ENCODE assay signal across 9 cellular contexts in genomic region chr9:93184439-93185221, GRCh38. TPM values are rescaled to one million over a fixed set of nuclear protein-coding genes. Genes with fewer than 3 reads are reported as not detected.
DNase-seq lines count a peak whose midpoint lies in the region; ATAC-seq, FAIRE-seq and TF ChIP-seq lines count a peak whose summit lies in the region.
"Had no signal": no experiment of that assay in that cellular context is flagged by ENCODE, and none has a peak within 500 bp of the region (broad histone marks: within the 10 kb centered on the region; RNA-seq: fewer than 3 reads in every experiment).

No MANE protein-coding gene starts in this region.

- FAIRE-seq in endothelial cell of umbilical vein (lab: Jason Lieb, UNC): no peak
- FAIRE-seq: endometrium had no signal

- DNase-seq in GM13976 (ENCODE audit: low spot score): peak; percentile 65
- DNase-seq in Peyer's patch: peak in 1 of 3 donors; percentile 69
- no peak for DNase-seq in endothelial cell of umbilical vein (ENCODE audit: low read depth, low spot score)
- DNase-seq in ovary: peak in 1 of 5 donors; percentile 47
- DNase-seq in H4 (ENCODE audit: low spot score): no peak
- no peak for DNase-seq in NOMO-1 treated with DMSO at 0.1 percent for 48 hours (lab: John Stamatoyannopoulos, UW; ENCODE audit: unreplicated experiment)
- DNase-seq in KG1 (lab: John Stamatoyannopoulos, UW): no peak

- peak overlapping the region; percentile 57 for H2AFZ ChIP-seq in endothelial cell of umbilical vein (ENCODE audit: low read depth, low read length)

- no peaks in the 10 kb centered on the region for H4K20me1 ChIP-seq in endothelial cell of umbilical vein (replicated peaks; ENCODE audit: control insufficient read depth, extremely low read depth, insufficient read depth, low read length)

- CTCF ChIA-PET in endothelial cell of umbilical vein (lab: Charles Lee): no interaction called here

- no TSS peak for BruUV-seq in endothelial cell of umbilical vein (replicated peaks; lab: Mats Ljungman, UMichigan)

- intact Hi-C loops in endothelial cell of umbilical vein (cut with micrococcal nuclease) (no loop called here), ovary (cut with DNase I) (no loop called here)

- peak overlapping the region; percentile 43 to 91 (median 68) for H3K4me3 ChIP-seq in Peyer's patch
- H3K4me3 ChIP-seq in endothelial cell of umbilical vein (replicated peaks in 1 of 3; ENCODE audit: insufficient read depth in 1 of 3, low read depth in 1 of 3, low read length in 3 of 3): no peak overlapping the region
- peak overlapping the region; percentile 40 for H3K4me3 ChIP-seq in ovary

- no peaks in the 10 kb centered on the region for H3K9me1 ChIP-seq in endothelial cell of umbilical vein (replicated peaks; ENCODE audit: control insufficient read depth, extremely low read depth, insufficient read depth, low read length)

- H3K36me3 ChIP-seq in Peyer's patch (no peaks in the 10 kb centered on the region), endothelial cell of umbilical vein (ENCODE audit: control insufficient read depth in 2 of 2, extremely low read depth in 1 of 2, insufficient read depth in 2 of 2, low read length in 2 of 2) (no peaks in the 10 kb centered on the region), ovary (no peaks in the 10 kb centered on the region)

- H3K9me3 ChIP-seq in Peyer's patch: no peaks in the 10 kb centered on the region
- no peaks in the 10 kb centered on the region for H3K9me3 ChIP-seq in endothelial cell of umbilical vein (replicated peaks; ENCODE audit: control insufficient read depth, insufficient read depth, low read length)
- no peaks in the 10 kb centered on the region for H3K9me3 ChIP-seq in ovary

- H3K27ac ChIP-seq in Peyer's patch (peak overlapping the region in 3 of 4 donors; percentile 73 to 75 (median 73)), endothelial cell of umbilical vein (ENCODE audit: insufficient read depth, low read depth, low read length) (no peak overlapping the region), ovary (no peak overlapping the region)

- H3K27me3 ChIP-seq in Peyer's patch (no peaks in the 10 kb centered on the region), endothelial cell of umbilical vein (ENCODE audit: control insufficient read depth in 2 of 2, insufficient read depth in 2 of 2, low read length in 2 of 2) (peaks cover 40 to 44% of the 10 kb centered on the region in 2 experiments), ovary (no peaks in the 10 kb centered on the region)

- H3K4me1 ChIP-seq in Peyer's patch (peaks cover 4 to 21% (median 9%) of the 10 kb centered on the region in 4 donors), endothelial cell of umbilical vein (ENCODE audit: control insufficient read depth, extremely low read depth, insufficient read depth, low read length) (no peaks in the 10 kb centered on the region), ovary (ENCODE audit: insufficient read depth) (peaks cover 7% of the 10 kb centered on the region)

- TF ChIP-seq CTCF in GM13976 (IDR thresholded peaks at IDR 0.05; ENCODE audit: borderline replicate concordance, control extremely low read depth, extremely low read depth, insufficient read depth, missing control alignments) (no peak), Peyer's patch (IDR thresholded peaks at IDR 0.05) (no peak), endothelial cell of umbilical vein (IDR thresholded peaks at IDR 0.05; ENCODE audit: extremely low read depth in 1 of 2, insufficient read depth in 1 of 2, low read depth in 1 of 2, low read length in 2 of 2) (no peak), ovary (IDR thresholded peaks at IDR 0.05) (no peak)

- 1 to 4% (median 1%) methylated on average over 25 to 87 of the region's 87 CpGs for WGBS in ovary, 3 donors

- in situ Hi-C loops in GM13976 (cut with MboI; ENCODE audit: low sequenced_read_pairs, unreplicated experiment): no loop called here

- TF ChIP-seq POLR2A in Peyer's patch (IDR thresholded peaks at IDR 0.05) (peak in 1 of 2 donors; percentile 5), endothelial cell of umbilical vein (IDR thresholded peaks at IDR 0.05; ENCODE audit: low read depth, low read length) (no peak), ovary (IDR thresholded peaks at IDR 0.05) (no peak)

- H3K4me2 ChIP-seq in endothelial cell of umbilical vein (ENCODE audit: insufficient read depth, low read length): no peak overlapping the region

- dilution Hi-C loops in endothelial cell of umbilical vein (cut with MboI; ENCODE audit: extremely low pct_ligation_motif_present, low sequenced_read_pairs): no loop called here

- POLR2A ChIA-PET in endothelial cell of umbilical vein (lab: Charles Lee): no interaction called here

- TF ChIP-seq EP300 in ovary (IDR thresholded peaks at IDR 0.05): no peak

- H3K9ac ChIP-seq in endothelial cell of umbilical vein (replicated peaks; ENCODE audit: extremely low read depth, insufficient read depth, low read length): no peak overlapping the region

- no peak for ATAC-seq in HG02588 (IDR thresholded peaks at IDR 0.05; ENCODE audit: unreplicated experiment)

- H3K79me2 ChIP-seq in endothelial cell of umbilical vein (ENCODE audit: control insufficient read depth, insufficient read depth, low read length): no peaks in the 10 kb centered on the region

TF ChIP-seq in endothelial cell of umbilical vein, 7 proteins besides CTCF, POLR2A, EP300 and RAD21:
- no peak for TF ChIP-seq GATA2 (IDR thresholded peaks at IDR 0.05; ENCODE audit: insufficient read depth, insufficient read length, low read depth, low read length)
- peak; percentile 90 for TF ChIP-seq EZH2 (IDR thresholded peaks at IDR 0.05; ENCODE audit: borderline replicate concordance, low read depth, low read length, severe bottlenecking)

RNA-seq across cellular contexts. Expression of gene WNK2, which starts 0.7 kb away (rescaled TPM):
- total RNA-seq in Peyer's patch (100 to 1,000 TPM; 155 to 577 (median 259) TPM), endothelial cell of umbilical vein (not detected in 2 replicates), ovary (10 to 100 TPM in 3 of 7 donors, 1 to 10 TPM in 4; 1.5 to 24.7 (median 7.1) TPM)
- polyA plus RNA-seq in endothelial cell of umbilical vein (not detected in 2 replicates), ovary (1 to 10 TPM in 1 of 2 donors, under 1 TPM in 1; 0.53 to 1.0 TPM)
- not detected in 2 replicates for polyA plus RNA-seq in endothelial cell of umbilical vein (2011; cell fraction: cytosol; rRNA removed)
- polyA plus RNA-seq in endothelial cell of umbilical vein (2011; cell fraction: nucleus; rRNA removed): not detected in 2 replicates
- polyA plus RNA-seq in endothelial cell of umbilical vein (2012): 0.05 TPM in 1 of 2 replicates, not detected in the other
- polyA minus RNA-seq in endothelial cell of umbilical vein: not detected in 2 replicates
- 5.7 TPM for polyA minus RNA-seq in endothelial cell of umbilical vein (2011; cell fraction: cytosol; rRNA and poly(A)+ RNA removed)
- not detected in 2 replicates for polyA minus RNA-seq in endothelial cell of umbilical vein (2011; cell fraction: nucleus; rRNA and poly(A)+ RNA removed)
- 0.02 TPM in 1 of 2 replicates, not detected in the other for total RNA-seq in H4 (2014; rRNA removed; shearing (Covaris generic))

RNA-seq across cellular contexts. Expression of gene NINJ1, which starts 50.6 kb away (rescaled TPM):
- total RNA-seq in Peyer's patch (10 to 100 TPM; 47.0 to 56.8 (median 54.5) TPM), endothelial cell of umbilical vein (31.5 and 42.2 TPM in 2 replicates), ovary (10 to 100 TPM; 35.2 to 75.2 (median 40.6) TPM)
- polyA plus RNA-seq in endothelial cell of umbilical vein (57.7 and 75.4 TPM in 2 replicates), ovary (10 to 100 TPM in 1 of 2 donors, 1 to 10 TPM in 1; 7.5 to 46.1 TPM)
- 41.6 and 45.2 TPM in 2 replicates for polyA plus RNA-seq in endothelial cell of umbilical vein (2011; cell fraction: cytosol; rRNA removed)
- polyA plus RNA-seq in endothelial cell of umbilical vein (2011; cell fraction: nucleus; rRNA removed): 13.5 and 16.1 TPM in 2 replicates
- 47.0 and 62.3 TPM in 2 replicates for polyA plus RNA-seq in endothelial cell of umbilical vein (2012)
- 17.9 and 23.1 TPM in 2 replicates for polyA minus RNA-seq in endothelial cell of umbilical vein
- 9.3 TPM for polyA minus RNA-seq in endothelial cell of umbilical vein (2011; cell fraction: cytosol; rRNA and poly(A)+ RNA removed)
- 6.6 and 11.2 TPM in 2 replicates for polyA minus RNA-seq in endothelial cell of umbilical vein (2011; cell fraction: nucleus; rRNA and poly(A)+ RNA removed)
- total RNA-seq in H4 (2014; rRNA removed; shearing (Covaris generic)): 83.4 and 87.3 TPM in 2 replicates

Comparison
In these comparisons a context has a peak if more than half of its experiments do, and no peak if none do; other contexts are left out.
1. H3K27ac ChIP-seq: peak in Peyer's patch (3 of 4); none in endothelial cell of umbilical vein (single experiment) and ovary (0 of 2).
2. H3K4me3 ChIP-seq: peak in Peyer's patch (4 of 4) and ovary (single experiment); none in endothelial cell of umbilical vein (0 of 3).
3. RNA of gene WNK2, which starts 0.7 kb away (total RNA-seq): 155 to 577 TPM in Peyer's patch; 1.5 to 24.7 TPM in ovary, not detected in endothelial cell of umbilical vein and 0.02 TPM in H4; every median in the first group is over 4 times any median in the second.